Comparison of ENCODE assay signal across 18 cellular contexts in genomic region chr2:166197446-166197845, GRCh38.
"Had no signal": no experiment of that assay in that cellular context is flagged by ENCODE, and none has a peak within 500 bp of the region (broad histone marks: within the 10 kb centered on the region; RNA-seq: fewer than 3 reads in every experiment).

No MANE protein-coding gene starts in this region.

- H3K4me1 ChIP-seq: ascending aorta, parathyroid adenoma, sigmoid colon had no signal

- H3K36me3 Mint-ChIP-seq: natural killer cell had no signal

- ATAC-seq: activated CD4-positive, CD25-positive, alpha-beta regulatory T cell treated with anti-CD3 and anti-CD28 coated beads, Interleukin-2, amount 50 U/mL, for 24 hours; activated naive CD8-positive, alpha-beta T cell treated with anti-CD3 and anti-CD28 coated beads, Interleukin-2, amount 50 U/mL, for 24 hours; activated T-helper 17 cell treated with anti-CD3 and anti-CD28 coated beads, Interleukin-2, amount 50 U/mL, for 72 hours; left ventricle myocardium superior; natural killer cell; stimulated activated naive CD8-positive, alpha-beta T cell treated with anti-CD3 and anti-CD28 coated beads, Interleukin-15, amount 100 ng/mL, for 72 hours had no signal

- H3K9ac ChIP-seq: parathyroid adenoma had no signal

- H3K27me3 Mint-ChIP-seq: activated naive CD8-positive, alpha-beta T cell treated with anti-CD3 and anti-CD28 coated beads, Interleukin-2, amount 50 U/mL, for 24 hours; activated T-helper 17 cell treated with anti-CD3 and anti-CD28 coated beads, Interleukin-2, amount 50 U/mL, for 72 hours; stimulated activated naive CD8-positive, alpha-beta T cell treated with anti-CD3 and anti-CD28 coated beads, Interleukin-15, amount 100 ng/mL, for 72 hours; type B pancreatic cell had no signal

- H3K9me3 Mint-ChIP-seq: stimulated activated naive CD8-positive, alpha-beta T cell treated with anti-CD3 and anti-CD28 coated beads, Interleukin-15, amount 100 ng/mL, for 72 hours; T-helper 2 cell treated with Interferon-gamma antibody and Interleukin-4, amounts not matched to agents 5 μg/mL and 100 μg/mL, for 36 hours had no signal

- H3K4me3 ChIP-seq: ascending aorta, coronary artery, sigmoid colon had no signal

- H3K9me3 ChIP-seq: ascending aorta, neutrophil, sigmoid colon had no signal

- H3K4me1 Mint-ChIP-seq: activated naive CD8-positive, alpha-beta T cell treated with anti-CD3 and anti-CD28 coated beads, Interleukin-2, amount 50 U/mL, for 24 hours; activated T-helper 17 cell treated with anti-CD3 and anti-CD28 coated beads, Interleukin-2, amount 50 U/mL, for 72 hours; natural killer cell; stimulated activated naive CD8-positive, alpha-beta T cell treated with anti-CD3 and anti-CD28 coated beads, Interleukin-15, amount 100 ng/mL, for 72 hours had no signal

- DNase-seq: activated CD4-positive, alpha-beta T cell treated with anti-CD3 and anti-CD28 coated beads, Interleukin-2, amount 50 U/mL, for 4 hours; activated naive CD4-positive, alpha-beta T cell treated with Interleukin-2 at 50 U/mL for 16 hours; activated naive CD8-positive, alpha-beta T cell treated with anti-CD3 and anti-CD28 coated beads, Interleukin-2, amount 50 U/mL, for 24 hours; hippocampal formation; left ventricle myocardium superior; mesendoderm; natural killer cell; sigmoid colon; stimulated activated CD4-positive, alpha-beta T cell treated with anti-CD3 and anti-CD28 coated beads, Interleukin-1b, Interleukin-23, amount 100 ng/mL, for 48 hours; stimulated activated naive CD8-positive, alpha-beta T cell treated with anti-CD3 and anti-CD28 coated beads, Interleukin-15, amount 100 ng/mL, for 72 hours had no signal

- H2AFZ ChIP-seq: parathyroid adenoma had no signal

- H3K27ac ChIP-seq: ascending aorta, coronary artery, neutrophil, parathyroid adenoma, sigmoid colon had no signal

- H3K4me3 Mint-ChIP-seq: activated naive CD8-positive, alpha-beta T cell treated with anti-CD3 and anti-CD28 coated beads, Interleukin-2, amount 50 U/mL, for 24 hours; activated T-helper 17 cell treated with anti-CD3 and anti-CD28 coated beads, Interleukin-2, amount 50 U/mL, for 72 hours; natural killer cell; stimulated activated naive CD8-positive, alpha-beta T cell treated with anti-CD3 and anti-CD28 coated beads, Interleukin-15, amount 100 ng/mL, for 72 hours; T-helper 2 cell treated with Interferon-gamma antibody and Interleukin-4, amounts not matched to agents 5 μg/mL and 100 μg/mL, for 36 hours; type B pancreatic cell had no signal

- H3K27ac Mint-ChIP-seq: activated naive CD8-positive, alpha-beta T cell treated with anti-CD3 and anti-CD28 coated beads, Interleukin-2, amount 50 U/mL, for 24 hours; activated T-helper 17 cell treated with anti-CD3 and anti-CD28 coated beads, Interleukin-2, amount 50 U/mL, for 72 hours; natural killer cell; stimulated activated naive CD8-positive, alpha-beta T cell treated with anti-CD3 and anti-CD28 coated beads, Interleukin-15, amount 100 ng/mL, for 72 hours; T-helper 2 cell treated with Interferon-gamma antibody and Interleukin-4, amounts not matched to agents 5 μg/mL and 100 μg/mL, for 36 hours; type B pancreatic cell had no signal

- H3K36me3 ChIP-seq: ascending aorta had no signal

- H3K79me2 ChIP-seq: parathyroid adenoma had no signal

- H3K27me3 ChIP-seq: ascending aorta, neutrophil, sigmoid colon had no signal
